In genomic region chr9:37760416-37761165, GRCh38 we compare ENCODE assay signal across 19 cellular contexts. TPM values are rescaled to one million over a fixed set of nuclear protein-coding genes. Genes with fewer than 3 reads are reported as not detected.
DNase-seq lines count a peak whose midpoint lies in the region; FAIRE-seq and TF ChIP-seq lines count a peak whose summit lies in the region.
"Had no signal": no experiment of that assay in that cellular context is flagged by ENCODE, and none has a peak within 500 bp of the region (broad histone marks: within the 10 kb centered on the region; RNA-seq: fewer than 3 reads in every experiment).

No MANE protein-coding gene starts in this region.

- CTCF ChIA-PET in AG04449 (lab: Yijun Ruan, JAX): interaction anchor here (1.3 kb wide), 2 partner anchors 13 to 672 kb away, joined by 3 to 4 read pairs; no protein-coding TSS in a partner anchor
- CTCF ChIA-PET in HEK293T (lab: Yijun Ruan, JAX): no interaction called here

- H3K4me3 ChIP-seq in AG04449 (ENCODE audit: low read depth, low read length) (no peak overlapping the region), cardiac fibroblast (replicated peaks in 1 of 2; ENCODE audit: low read depth in 2 of 2, low read length in 2 of 2) (no peak overlapping the region)
- H3K4me3 ChIP-seq: colonic mucosa, neural progenitor cell, sigmoid colon had no signal

- POLR2A ChIA-PET in AG04449 (lab: Yijun Ruan, JAX): no interaction called here
- POLR2A ChIA-PET in HEK293T (lab: Yijun Ruan, JAX): interaction anchor here (1.4 kb wide), 1 partner anchor 24 kb away, joined by 3 read pairs; the partner anchor contains the start of gene EXOSC3

- TF ChIP-seq CTCF in AG04449 (IDR thresholded peaks at IDR 0.05; ENCODE audit: insufficient read depth, low read length, missing control alignments) (no peak), cardiac fibroblast (IDR thresholded peaks at IDR 0.05; ENCODE audit: low read depth, low read length) (no peak)

- DNase-seq in AG04449 (ENCODE audit: low read depth, low spot score): peak; percentile 60
- peak; percentile 39 for DNase-seq in HT1080 (ENCODE audit: low read depth)
- peak; percentile 25 to 89 for DNase-seq in cardiac fibroblast (ENCODE audit: low read depth in 2 of 2)
- DNase-seq in kidney tubule cell (ENCODE audit: low spot score): peak; percentile 44
- no peak for DNase-seq in frontal cortex (ENCODE audit: low spot score in 2 of 2)
- no peak for DNase-seq in NCI-H345 (lab: John Stamatoyannopoulos, UW)
- no peak for DNase-seq in HEK293T (ENCODE audit: extremely low spot score)
- DNase-seq in activated naive CD4-positive, alpha-beta T cell treated with anti-CD3 and anti-CD28 coated beads, Interleukin-2, amount 50 U/mL, for 16 hours: no peak
- DNase-seq: activated CD4-positive, alpha-beta T cell treated with anti-CD3 and anti-CD28 coated beads for 36 hours; AML-193; colonic mucosa; KG1; mesendoderm; NCI-H146; Right ventricle myocardium superior; sigmoid colon; stimulated activated naive CD8-positive, alpha-beta T cell treated with anti-CD3 and anti-CD28 coated beads, Interleukin-15, Interleukin-2, amounts not matched to agents 100 U/mL and 50 U/mL, for 24 hours had no signal

- no peak for FAIRE-seq in frontal cortex (lab: Jason Lieb, UNC)
- FAIRE-seq: D721Med had no signal

TF ChIP-seq in HEK293T, 16 proteins besides CTCF, POLR2A, EP300 and RAD21:
- TF ChIP-seq BHLHE40 (IDR thresholded peaks at IDR 0.05; ENCODE audit: borderline replicate concordance): no peak
TF ChIP-seq in HEK293T: peak in this region for 0.

RNA-seq across cellular contexts. Expression of gene TRMT10B, which starts 7.0 kb away (rescaled TPM):
- 2.8 and 3.0 TPM in 2 replicates for total RNA-seq in HT1080 (2014; rRNA removed; shearing (Covaris generic))
- polyA plus RNA-seq in HT1080 (2015; cell fraction: cytosol; rRNA removed): 5.0 and 6.7 TPM in 2 replicates
- 11.7 and 12.0 TPM in 2 replicates for polyA plus RNA-seq in HT1080 (2015; cell fraction: nucleus; rRNA removed)
- 3.7 TPM for total RNA-seq in frontal cortex

RNA-seq across cellular contexts. Expression of gene EXOSC3, which starts 24.3 kb away (rescaled TPM):
- total RNA-seq in HT1080 (2014; rRNA removed; shearing (Covaris generic)): 146 and 181 TPM in 2 replicates
- polyA plus RNA-seq in HT1080 (2015; cell fraction: cytosol; rRNA removed): 83.3 and 89.5 TPM in 2 replicates
- polyA plus RNA-seq in HT1080 (2015; cell fraction: nucleus; rRNA removed): 73.0 and 77.8 TPM in 2 replicates
- total RNA-seq in frontal cortex: 73.4 TPM

RNA-seq across cellular contexts. Expression of gene DCAF10, which starts 40.0 kb away (rescaled TPM):
- total RNA-seq in HT1080 (2014; rRNA removed; shearing (Covaris generic)): 5.2 and 10.8 TPM in 2 replicates
- 13.7 and 14.5 TPM in 2 replicates for polyA plus RNA-seq in HT1080 (2015; cell fraction: cytosol; rRNA removed)
- polyA plus RNA-seq in HT1080 (2015; cell fraction: nucleus; rRNA removed): 12.1 and 15.9 TPM in 2 replicates
- 23.2 TPM for total RNA-seq in frontal cortex

Comparison
In these comparisons a context has a peak if more than half of its experiments do, and no peak if none do; other contexts are left out.
1. DNase-seq: peak in AG04449 (single experiment), HT1080 (single experiment), cardiac fibroblast (2 of 2) and kidney tubule cell (single experiment); none in frontal cortex (0 of 2), NCI-H345 (single experiment), HEK293T (single experiment) and activated naive CD4-positive, alpha-beta T cell treated with anti-CD3 and anti-CD28 coated beads, Interleukin-2, amount 50 U/mL, for 16 hours (single experiment).